Comparison of ENCODE assay signal across 8 cellular contexts in the genomic region with DNA sequence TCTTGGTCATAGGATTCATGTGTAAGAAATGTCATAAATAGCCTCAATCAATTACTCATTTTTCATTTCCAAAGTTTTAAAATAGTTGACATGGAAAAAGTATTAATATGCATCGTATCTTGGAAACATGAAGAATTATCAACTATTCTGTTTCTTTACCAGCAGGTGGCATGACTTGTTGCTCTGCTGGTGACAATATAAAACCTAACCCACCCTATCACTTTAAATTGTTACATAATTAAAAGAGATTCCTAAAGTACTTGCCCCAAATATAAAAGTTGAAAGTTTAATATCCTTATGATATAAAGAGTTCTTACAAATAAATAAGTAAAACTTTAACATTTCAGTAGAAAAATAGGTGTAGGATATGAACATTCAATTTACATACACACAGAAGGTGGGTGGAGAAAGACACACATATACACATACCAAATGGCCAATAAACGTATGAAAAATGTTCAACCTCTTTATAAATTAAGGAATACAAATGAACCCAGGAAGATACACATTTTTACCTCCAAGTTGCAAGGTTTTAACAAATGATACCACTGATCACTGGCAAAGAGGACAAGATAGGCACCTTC. TPM values are rescaled to one million over a fixed set of nuclear protein-coding genes. Genes with fewer than 3 reads are reported as not detected.
DNase-seq lines count a peak whose midpoint lies in the region; ATAC-seq and TF ChIP-seq lines count a peak whose summit lies in the region.

No MANE protein-coding gene starts in this region.

- peak overlapping the region; percentile 16 for H3K27ac Mint-ChIP-seq in central memory CD8-positive, alpha-beta T cell (ENCODE audit: low read depth)
- H3K27ac Mint-ChIP-seq in nephron, result peak overlapping the region in 1 of 3 experiments; percentile 100
- no peak overlapping the region for H3K27ac Mint-ChIP-seq in activated naive CD8-positive, alpha-beta T cell treated with anti-CD3 and anti-CD28 coated beads for 36 hours

- peaks cover 9% of the 10 kb centered on the region for H3K4me1 Mint-ChIP-seq in central memory CD8-positive, alpha-beta T cell
- H3K4me1 Mint-ChIP-seq in nephron, result peaks cover 55% of the 10 kb centered on the region
- H3K4me1 Mint-ChIP-seq in activated naive CD8-positive, alpha-beta T cell treated with anti-CD3 and anti-CD28 coated beads for 36 hours, result peaks cover 23% of the 10 kb centered on the region

- TF ChIP-seq CTCF in LNCaP clone FGC (IDR thresholded peaks at IDR 0.05; ENCODE audit: control insufficient read depth, extremely low read depth, insufficient read depth), result peak; percentile 54
- TF ChIP-seq CTCF in nephron (IDR thresholded peaks at IDR 0.05; ENCODE audit: unreplicated experiment in 3 of 3), result peak; percentile 31 to 52 (median 35)

- no peaks in the 10 kb centered on the region for H3K36me3 Mint-ChIP-seq in central memory CD8-positive, alpha-beta T cell (ENCODE audit: insufficient read depth)
- H3K36me3 Mint-ChIP-seq in nephron (ENCODE audit: low read depth), result peaks cover 12% of the 10 kb centered on the region
- no peaks in the 10 kb centered on the region for H3K36me3 Mint-ChIP-seq in activated naive CD8-positive, alpha-beta T cell treated with anti-CD3 and anti-CD28 coated beads for 36 hours

- ATAC-seq in central memory CD8-positive, alpha-beta T cell (replicated peaks; ENCODE audit: extremely low read depth, poor library complexity, severe bottlenecking), result no peak

- H3K4me3 Mint-ChIP-seq in central memory CD8-positive, alpha-beta T cell, result no peak overlapping the region
- H3K4me3 Mint-ChIP-seq in nephron, result no peak overlapping the region
- no peak overlapping the region for H3K4me3 Mint-ChIP-seq in activated naive CD8-positive, alpha-beta T cell treated with anti-CD3 and anti-CD28 coated beads for 36 hours

- H3K9me3 Mint-ChIP-seq in central memory CD8-positive, alpha-beta T cell, result no peaks in the 10 kb centered on the region
- no peaks in the 10 kb centered on the region for H3K9me3 Mint-ChIP-seq in nephron
- no peaks in the 10 kb centered on the region for H3K9me3 Mint-ChIP-seq in activated naive CD8-positive, alpha-beta T cell treated with anti-CD3 and anti-CD28 coated beads for 36 hours

- peaks cover 63% of the 10 kb centered on the region for H3K27me3 Mint-ChIP-seq in central memory CD8-positive, alpha-beta T cell
- no peaks in the 10 kb centered on the region for H3K27me3 Mint-ChIP-seq in nephron (ENCODE audit: low read depth)
- H3K27me3 Mint-ChIP-seq in activated naive CD8-positive, alpha-beta T cell treated with anti-CD3 and anti-CD28 coated beads for 36 hours, result peaks cover 68% of the 10 kb centered on the region

- DNase-seq in DMS53 (lab: John Stamatoyannopoulos, UW) (peak; percentile 31), LNCaP clone FGC (ENCODE audit: low read depth) (no peak), T-helper 1 cell (no peak), SHP77 treated with DMSO at 0.1 percent for 48 hours (lab: John Stamatoyannopoulos, UW) (no peak)
- DNase-seq in central memory CD8-positive, alpha-beta T cell (ENCODE audit: low spot score in 2 of 2), result no peak
- no peak for DNase-seq in activated naive CD8-positive, alpha-beta T cell treated with anti-CD3 and anti-CD28 coated beads for 36 hours
- DNase-seq in activated effector memory CD4-positive, alpha-beta T cell treated with anti-CD3 and anti-CD28 coated beads, Interleukin-2, amount 50 U/mL, for 16 hours, result no peak

- no peak overlapping the region for H3K4me3 ChIP-seq in LNCaP clone FGC (ENCODE audit: low read depth, low read length)

RNA-seq across cellular contexts. Expression of a gene that starts 30.6 kb away (rescaled TPM):
- under 1 TPM; 0.10 to 0.27 TPM for total RNA-seq in activated naive CD8-positive, alpha-beta T cell treated with anti-CD3 and anti-CD28 coated beads for 36 hours
